15 cellular contexts compared by ENCODE assay signal in the genomic region with DNA sequence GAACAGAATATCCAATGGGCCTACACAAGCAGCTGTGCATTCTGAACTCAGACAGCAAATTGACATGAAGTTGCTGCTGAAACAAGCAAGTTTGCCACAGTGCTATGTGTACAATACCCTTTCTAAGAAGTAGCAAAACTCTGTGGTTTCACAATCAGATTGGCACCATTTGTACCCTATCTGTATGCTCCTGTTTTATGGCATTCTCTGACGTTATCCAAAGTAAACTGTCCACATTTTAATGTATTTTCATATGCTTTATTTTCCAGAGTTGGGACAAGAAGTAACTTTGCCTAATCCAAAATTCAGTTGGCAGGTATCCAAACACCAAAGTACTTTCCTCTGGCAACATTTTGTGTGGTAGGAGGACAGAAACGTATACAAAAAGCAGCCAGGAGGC.
A peak's percentile ranks its signal among the peaks of the same experiment; 100 is the strongest.
DNase-seq lines count a peak whose midpoint lies in the region; ATAC-seq and TF ChIP-seq lines count a peak whose summit lies in the region.
"Had no signal": no experiment of that assay in that cellular context is flagged by ENCODE, and none has a peak within 500 bp of the region (broad histone marks: within the 10 kb centered on the region; RNA-seq: fewer than 3 reads in every experiment).

No MANE protein-coding gene starts in this region.

- TF ChIP-seq CTCF in A673 (conservative IDR thresholded peaks at IDR 0.05; ENCODE audit: low read depth, low read length) (no peak), fibroblast of the aortic adventitia (IDR thresholded peaks at IDR 0.05; ENCODE audit: insufficient read depth, low read length) (no peak)

- intact Hi-C loops in A673 (cut with micrococcal nuclease; ENCODE audit: unreplicated experiment), result no loop called here

- H3K27ac ChIP-seq in A673 (ENCODE audit: low read depth, low read length, poor library complexity, severe bottlenecking), result no peak overlapping the region

- in situ Hi-C loops in KBM-7 (cut with MboI; ENCODE audit: low pct_unique_long_range_greater_than_20kb, low sequenced_read_pairs), result no loop called here

- BruUV-seq in A673 (replicated peaks; lab: Mats Ljungman, UMichigan), result no TSS peak

- no peak for ATAC-seq in GM21528 (IDR thresholded peaks at IDR 0.05; ENCODE audit: low FRiP score, unreplicated experiment)

- DNase-seq in A673 (ENCODE audit: low spot score) (peak; percentile 21), H4 (ENCODE audit: low spot score) (peak; percentile 3), amniotic epithelial cell (ENCODE audit: low read depth) (peak; percentile 18), fibroblast of the aortic adventitia (ENCODE audit: low read depth) (peak; percentile 29), D341Med (ENCODE audit: low spot score) (no peak), GM19238 (ENCODE audit: insufficient read length, low spot score) (no peak), KBM-7 (no peak)
- DNase-seq: ACHN, DMS 273 treated with DMSO at 0.1 percent for 48 hours, MV-4-11, NCI-H2029 treated with DMSO at 0.1 percent for 48 hours, NCI-H2227 treated with DMSO at 0.1 percent for 48 hours, SK-N-SH had no signal

- no peaks in the 10 kb centered on the region for H3K27me3 ChIP-seq in A673 (replicated peaks; ENCODE audit: insufficient read depth, low read depth, low read length, poor library complexity)

- H3K4me1 ChIP-seq in A673 (ENCODE audit: insufficient read depth, low read length, poor library complexity, severe bottlenecking), result peaks cover 14% of the 10 kb centered on the region

- no peaks in the 10 kb centered on the region for H3K9me3 ChIP-seq in A673 (ENCODE audit: low read depth, low read length, poor library complexity, severe bottlenecking)
- H3K9me3 ChIP-seq: HAP-1, SK-N-SH had no signal

- no peaks in the 10 kb centered on the region for H3K36me3 ChIP-seq in A673 (ENCODE audit: insufficient read depth, low read length, poor library complexity, severe bottlenecking)
- H3K36me3 ChIP-seq: HAP-1 had no signal

- H3K4me3 ChIP-seq in A673 (ENCODE audit: low read depth, low read length, poor library complexity, severe bottlenecking), result no peak overlapping the region
- H3K4me3 ChIP-seq in fibroblast of the aortic adventitia (ENCODE audit: low read depth, low read length), result no peak overlapping the region
- H3K4me3 ChIP-seq: HAP-1 had no signal

- CTCF ChIA-PET in A673 (lab: Charles Lee), result no interaction called here

- POLR2A ChIA-PET in A673 (lab: Charles Lee; ENCODE audit: low non-redundant PET), result no interaction called here

Comparison
In these comparisons a context has a peak if more than half of its experiments do, and no peak if none do; other contexts are left out.
1. DNase-seq: peak in A673 (single experiment), H4 (single experiment), amniotic epithelial cell (single experiment) and fibroblast of the aortic adventitia (single experiment); none in D341Med (single experiment), GM19238 (single experiment) and KBM-7 (single experiment).